ENCODE assay signal across 1 cellular context in the genomic region with DNA sequence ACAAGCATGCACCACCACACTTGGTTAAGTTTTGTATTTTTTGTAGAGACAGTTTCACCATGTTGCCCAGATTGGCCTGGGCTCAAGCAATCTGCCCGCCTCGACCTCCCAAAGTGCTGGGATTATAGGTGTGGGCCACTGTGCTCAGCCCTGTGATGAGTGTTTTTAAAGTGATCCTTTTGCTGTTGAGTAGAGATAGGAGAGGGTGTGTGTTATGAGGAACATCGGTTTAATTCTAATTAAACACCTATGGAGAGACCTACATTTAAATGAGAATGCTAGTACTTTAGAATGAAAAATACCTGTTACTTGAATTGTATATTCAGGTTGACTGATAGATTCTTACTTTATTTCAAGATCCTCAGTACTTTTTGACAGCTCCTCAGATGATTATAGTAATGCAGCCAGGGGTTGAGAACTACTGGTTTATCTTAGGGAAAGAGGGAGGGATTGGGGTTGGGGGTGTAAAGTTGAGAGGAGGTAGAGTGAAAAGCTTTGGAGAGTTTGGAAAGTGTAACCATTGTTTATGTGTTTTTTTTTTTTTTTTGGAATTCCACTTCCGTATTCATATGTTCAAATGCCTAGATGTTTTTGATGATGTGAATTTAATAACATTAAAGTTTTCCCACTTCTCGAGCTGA.
A peak's percentile ranks its signal among the peaks of the same experiment; 100 is the strongest.
TF ChIP-seq lines count a peak whose summit lies in the region.

No MANE protein-coding gene starts in this region.

TF ChIP-seq in K562, 482 proteins besides CTCF, POLR2A, EP300 and RAD21:
- TF ChIP-seq HNRNPK (IDR thresholded peaks at IDR 0.05; ENCODE audit: low read depth, low read length, poor library complexity, severe bottlenecking): peak; percentile 57
- TF ChIP-seq PTRF (tag; IDR thresholded peaks at IDR 0.05): no peak
